8 cellular contexts compared by ENCODE assay signal in genomic region chr2:68689553-68690537, GRCh38. TPM values are rescaled to one million over a fixed set of nuclear protein-coding genes. Genes with fewer than 3 reads are reported as not detected.
DNase-seq lines count a peak whose midpoint lies in the region; ATAC-seq and TF ChIP-seq lines count a peak whose summit lies in the region.

No MANE protein-coding gene starts in this region.

- no peak overlapping the region for H3K27ac Mint-ChIP-seq in T-helper 17 cell
- H3K27ac Mint-ChIP-seq in stimulated activated naive CD8-positive, alpha-beta T cell treated with anti-CD3 and anti-CD28 coated beads, Interleukin-15, amount 100 ng/mL, for 72 hours = peak overlapping the region; percentile 56 to 91

- peaks cover 7% of the 10 kb centered on the region for H3K36me3 Mint-ChIP-seq in T-helper 17 cell (ENCODE audit: low read depth)

- H3K9me3 ChIP-seq in T-helper 17 cell (ENCODE audit: control insufficient read depth, low read length, poor library complexity, severe bottlenecking) = no peaks in the 10 kb centered on the region

- ATAC-seq in HG03103 (IDR thresholded peaks at IDR 0.05; ENCODE audit: low read depth, unreplicated experiment) (peak; percentile 81), T-helper 17 cell (peak; percentile 30), SK-N-SH treated with all-trans-retinoic acid at 6 μM for 48 hours (no peak)
- peak; percentile 90 for ATAC-seq in stimulated activated naive CD8-positive, alpha-beta T cell treated with anti-CD3 and anti-CD28 coated beads, Interleukin-15, amount 100 ng/mL, for 72 hours

- H3K4me3 Mint-ChIP-seq in T-helper 17 cell = peak overlapping the region; percentile 25
- peak overlapping the region; percentile 44 to 77 for H3K4me3 Mint-ChIP-seq in stimulated activated naive CD8-positive, alpha-beta T cell treated with anti-CD3 and anti-CD28 coated beads, Interleukin-15, amount 100 ng/mL, for 72 hours

- H3K27me3 Mint-ChIP-seq in T-helper 17 cell = peaks cover 15% of the 10 kb centered on the region
- peaks cover 9% of the 10 kb centered on the region for H3K27me3 Mint-ChIP-seq in stimulated activated naive CD8-positive, alpha-beta T cell treated with anti-CD3 and anti-CD28 coated beads, Interleukin-15, amount 100 ng/mL, for 72 hours

- peaks cover 0 to 6% of the 10 kb centered on the region in 2 donors for H3K9me3 Mint-ChIP-seq in stimulated activated naive CD8-positive, alpha-beta T cell treated with anti-CD3 and anti-CD28 coated beads, Interleukin-15, amount 100 ng/mL, for 72 hours

- H3K4me1 Mint-ChIP-seq in T-helper 17 cell = peaks cover 5% of the 10 kb centered on the region
- H3K4me1 Mint-ChIP-seq in stimulated activated naive CD8-positive, alpha-beta T cell treated with anti-CD3 and anti-CD28 coated beads, Interleukin-15, amount 100 ng/mL, for 72 hours = peaks cover 26% of the 10 kb centered on the region

- peak; percentile 48 for DNase-seq in stimulated activated CD4-positive, alpha-beta T cell treated with anti-CD3 and anti-CD28 coated beads, Interleukin-15, amount 100 ng/mL, for 24 hours
- no peak for DNase-seq in stimulated activated CD4-positive, alpha-beta T cell treated with anti-CD3 and anti-CD28 coated beads, Interleukin-12 subunit alpha, Interleukin-12 subunit beta, amount 100 ng/mL, for 4 hours
- DNase-seq in T-helper 17 cell = no peak
- peak; percentile 17 to 35 for DNase-seq in stimulated activated naive CD8-positive, alpha-beta T cell treated with anti-CD3 and anti-CD28 coated beads, Interleukin-15, amount 100 ng/mL, for 72 hours
- no peak for DNase-seq in NK-92 (lab: John Stamatoyannopoulos, UW; ENCODE audit: unreplicated experiment)
- DNase-seq in epidermal melanocyte (ENCODE audit: insufficient read length, low spot score) = no peak

TF ChIP-seq in SK-N-SH treated with all-trans-retinoic acid at 6 μM for 48 hours, 23 proteins besides CTCF, POLR2A, EP300 and RAD21:
- TF ChIP-seq BACH2 (CRISPR knock-in tag; IDR thresholded peaks at IDR 0.05; ENCODE audit: borderline replicate concordance) = no peak
- TF ChIP-seq RARB (CRISPR knock-in tag; IDR thresholded peaks at IDR 0.05) = no peak
- no peak for TF ChIP-seq TCF4 (CRISPR knock-in tag; IDR thresholded peaks at IDR 0.05; ENCODE audit: borderline replicate concordance)
- TF ChIP-seq CSRNP3 (CRISPR knock-in tag; IDR thresholded peaks at IDR 0.05) = no peak
- no peak for TF ChIP-seq CREB5 (CRISPR knock-in tag; IDR thresholded peaks at IDR 0.05; ENCODE audit: low read depth)
- no peak for TF ChIP-seq TSHZ2 (CRISPR knock-in tag; IDR thresholded peaks at IDR 0.05)
- TF ChIP-seq CSDC2 (CRISPR knock-in tag; IDR thresholded peaks at IDR 0.05) = no peak
- TF ChIP-seq ZNF8 (CRISPR knock-in tag; IDR thresholded peaks at IDR 0.05) = no peak
- TF ChIP-seq ZFP3 (CRISPR knock-in tag; IDR thresholded peaks at IDR 0.05) = no peak
- TF ChIP-seq ARNTL (CRISPR knock-in tag; IDR thresholded peaks at IDR 0.05; ENCODE audit: borderline replicate concordance, low read depth) = no peak
- no peak for TF ChIP-seq OSR1 (CRISPR knock-in tag; IDR thresholded peaks at IDR 0.05)
- TF ChIP-seq TOX (CRISPR knock-in tag; IDR thresholded peaks at IDR 0.05; ENCODE audit: borderline replicate concordance) = no peak
- no peak for TF ChIP-seq ZC3H10 (CRISPR knock-in tag; IDR thresholded peaks at IDR 0.05)
TF ChIP-seq in SK-N-SH treated with all-trans-retinoic acid at 6 μM for 48 hours: peak in this region for 0.

RNA-seq across cellular contexts. Expression of gene ARHGAP25, which starts 44.8 kb away (rescaled TPM):
- 10 to 100 TPM; 75.6 to 90.6 TPM for total RNA-seq in T-helper 17 cell

RNA-seq across cellular contexts. Expression of gene PROKR1, which starts 46.5 kb away (rescaled TPM):
- not detected for total RNA-seq in T-helper 17 cell

Comparison
In these comparisons a context has a peak if more than half of its experiments do, and no peak if none do; other contexts are left out.
1. DNase-seq: peak in stimulated activated CD4-positive, alpha-beta T cell treated with anti-CD3 and anti-CD28 coated beads, Interleukin-15, amount 100 ng/mL, for 24 hours (single experiment) and stimulated activated naive CD8-positive, alpha-beta T cell treated with anti-CD3 and anti-CD28 coated beads, Interleukin-15, amount 100 ng/mL, for 72 hours (2 of 2); none in stimulated activated CD4-positive, alpha-beta T cell treated with anti-CD3 and anti-CD28 coated beads, Interleukin-12 subunit alpha, Interleukin-12 subunit beta, amount 100 ng/mL, for 4 hours (single experiment), T-helper 17 cell (0 of 3), NK-92 (single experiment) and epidermal melanocyte (single experiment).